17 cellular contexts compared by ENCODE assay signal in the genomic region with DNA sequence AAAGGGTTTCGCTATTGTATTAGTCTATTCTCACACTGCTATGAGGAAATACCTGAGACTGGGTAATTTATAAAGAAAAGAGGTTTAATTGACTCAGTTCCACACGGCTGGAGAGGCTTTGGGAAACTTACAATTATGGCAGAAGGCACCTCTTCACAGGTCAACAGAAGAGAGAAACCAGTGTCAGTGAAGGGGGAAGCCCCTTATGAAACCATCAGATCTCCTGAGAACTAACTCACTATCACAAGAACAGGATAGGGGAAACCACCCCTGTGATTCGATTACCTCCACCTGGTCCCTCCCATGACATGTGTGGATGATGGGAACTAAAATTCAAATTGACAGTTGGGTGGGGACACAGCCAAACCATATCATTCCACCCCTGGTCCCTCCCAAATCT.
DNase-seq lines count a peak whose midpoint lies in the region; ATAC-seq and TF ChIP-seq lines count a peak whose summit lies in the region.
"Had no signal": no experiment of that assay in that cellular context is flagged by ENCODE, and none has a peak within 500 bp of the region (broad histone marks: within the 10 kb centered on the region; RNA-seq: fewer than 3 reads in every experiment).

No MANE protein-coding gene starts in this region.

- POLR2A ChIA-PET in PC-3 (lab: Charles Lee; ENCODE audit: unreplicated experiment), result no interaction called here
- POLR2A ChIA-PET in MCF 10A (lab: Yijun Ruan, JAX), result interaction anchor here (0.7 kb wide), 1 partner anchor 325 kb away, joined by 3 read pairs; no protein-coding TSS in a partner anchor

- no peak overlapping the region for H3K4me3 ChIP-seq in PC-3 (ENCODE audit: low read length)
- H3K4me3 ChIP-seq: A549; BLaER1 treated with 17β-estradiol and CSF1 and Interleukin-3, amounts not matched to agents 10 nM and 100 nM had no signal

- H3K27me3 Mint-ChIP-seq in stimulated activated naive B cell treated with anti-CD40 and anti-IgM and Interleukin-4, amounts not matched to agents 10 μg/mL and 1 μg/mL and 100 μg/mL, for 72 hours, result no peaks in the 10 kb centered on the region
- H3K27me3 Mint-ChIP-seq in MCF 10A (ENCODE audit: insufficient read depth, unreplicated experiment), result no peaks in the 10 kb centered on the region
- H3K27me3 Mint-ChIP-seq: B cell; CD4-positive, alpha-beta T cell had no signal

- H3K4me1 Mint-ChIP-seq in stimulated activated naive B cell treated with anti-CD40 and anti-IgM and Interleukin-4, amounts not matched to agents 10 μg/mL and 1 μg/mL and 100 μg/mL, for 72 hours, result peaks cover 5 to 14% of the 10 kb centered on the region in 2 donors
- no peaks in the 10 kb centered on the region for H3K4me1 Mint-ChIP-seq in MCF 10A (ENCODE audit: insufficient read depth, unreplicated experiment)

- H3K79me2 ChIP-seq in PC-3 (ENCODE audit: low read length), result no peaks in the 10 kb centered on the region

- peak; percentile 13 for ATAC-seq in PC-3
- peak; percentile 77 to 82 for ATAC-seq in stimulated activated naive B cell treated with anti-CD40 and anti-IgM and Interleukin-4, amounts not matched to agents 10 μg/mL and 1 μg/mL and 100 μg/mL, for 72 hours (replicated peaks)
- ATAC-seq: A549; CD8-positive, alpha-beta T cell had no signal

- no peak overlapping the region for H3K9ac ChIP-seq in PC-3 (ENCODE audit: low read length)
- H3K9ac ChIP-seq: BLaER1 treated with 17β-estradiol and CSF1 and Interleukin-3, amounts not matched to agents 10 nM and 100 nM had no signal

- no peak overlapping the region for H3K4me2 ChIP-seq in PC-3 (ENCODE audit: low read length)
- H3K4me2 ChIP-seq: A549 had no signal

- H3K27me3 ChIP-seq in PC-3 (ENCODE audit: low read length), result no peaks in the 10 kb centered on the region
- H3K27me3 ChIP-seq: BLaER1 treated with 17β-estradiol and CSF1 and Interleukin-3, amounts not matched to agents 10 nM and 100 nM had no signal

- no peak overlapping the region for H3K27ac ChIP-seq in PC-3 (ENCODE audit: low read length)
- H3K27ac ChIP-seq: 22Rv1; A549; BLaER1 treated with 17β-estradiol and CSF1 and Interleukin-3, amounts not matched to agents 10 nM and 100 nM; C4-2B had no signal

- BruUV-seq in PC-3 (replicated peaks; lab: Mats Ljungman, UMichigan), result no TSS peak
- no TSS peak for BruUV-seq in MCF 10A (replicated peaks; lab: Mats Ljungman, UMichigan)

- intact Hi-C loops in PC-3 (cut with micrococcal nuclease), result loop anchor here (5.0 kb wide), 1 partner anchor 253 kb away; no protein-coding TSS in a partner anchor
- intact Hi-C loops in MCF 10A (cut with micrococcal nuclease), result no loop called here

- CTCF ChIA-PET in PC-3 (lab: Charles Lee) (no interaction called here), MCF 10A (lab: Yijun Ruan, JAX) (interaction anchor here (0.6 kb wide), 1 partner anchor 66 kb away, joined by 3 read pairs; no protein-coding TSS in a partner anchor)

- TF ChIP-seq CTCF in PC-3 (conservative IDR thresholded peaks at IDR 0.05; ENCODE audit: low read depth, low read length) (no peak), MCF 10A (IDR thresholded peaks at IDR 0.05; ENCODE audit: unreplicated experiment) (no peak)

- H4K20me1 ChIP-seq in PC-3 (ENCODE audit: low read length), result no peaks in the 10 kb centered on the region
- H4K20me1 ChIP-seq: BLaER1 treated with 17β-estradiol and CSF1 and Interleukin-3, amounts not matched to agents 10 nM and 100 nM had no signal

- H3K36me3 Mint-ChIP-seq in stimulated activated naive B cell treated with anti-CD40 and anti-IgM and Interleukin-4, amounts not matched to agents 10 μg/mL and 1 μg/mL and 100 μg/mL, for 72 hours, result no peaks in the 10 kb centered on the region
- H3K36me3 Mint-ChIP-seq in MCF 10A (ENCODE audit: insufficient read depth, unreplicated experiment), result no peaks in the 10 kb centered on the region
- H3K36me3 Mint-ChIP-seq: CD8-positive, alpha-beta T cell had no signal

- no peaks in the 10 kb centered on the region for H3K4me1 ChIP-seq in PC-3 (ENCODE audit: insufficient read depth, low read length)
- H3K4me1 ChIP-seq: A549, Caco-2 had no signal

- H3K9me2 ChIP-seq in PC-3 (replicated peaks; ENCODE audit: low read length), result no peaks in the 10 kb centered on the region

- DNase-seq in NCI-H69 (lab: John Stamatoyannopoulos, UW) (peak; percentile 14), PC-3 (no peak), nucleus accumbens (lab: John Stamatoyannopoulos, UW) (no peak), MCF 10A (ENCODE audit: unreplicated experiment) (no peak)
- no peak for DNase-seq in stimulated activated naive B cell treated with anti-CD40 and anti-IgM and Interleukin-4, amounts not matched to agents 10 μg/mL and 1 μg/mL and 100 μg/mL, for 72 hours
- DNase-seq: AML-193; Caco-2; Calu3; CD4-positive, alpha-beta T cell; CD8-positive, alpha-beta T cell; DMS79 treated with DMSO at 0.1 percent for 48 hours; GF-D8 had no signal

- no peaks in the 10 kb centered on the region for H3K9me3 ChIP-seq in PC-3 (ENCODE audit: low read length)
- H3K9me3 ChIP-seq: A549, Caco-2 had no signal

- H3K4me3 Mint-ChIP-seq in stimulated activated naive B cell treated with anti-CD40 and anti-IgM and Interleukin-4, amounts not matched to agents 10 μg/mL and 1 μg/mL and 100 μg/mL, for 72 hours, result no peak overlapping the region
- no peak overlapping the region for H3K4me3 Mint-ChIP-seq in MCF 10A (ENCODE audit: unreplicated experiment)
- H3K4me3 Mint-ChIP-seq: B cell; CD4-positive, alpha-beta T cell; CD8-positive, alpha-beta T cell had no signal

- H2AFZ ChIP-seq in PC-3 (ENCODE audit: low read length), result no peak overlapping the region

- no peaks in the 10 kb centered on the region for H3K36me3 ChIP-seq in PC-3 (ENCODE audit: low read depth, low read length)
- H3K36me3 ChIP-seq: BLaER1 treated with 17β-estradiol and CSF1 and Interleukin-3, amounts not matched to agents 10 nM and 100 nM had no signal

- H3F3A ChIP-seq in PC-3 (ENCODE audit: low read length, unreplicated experiment), result no peaks in the 10 kb centered on the region

- no peak overlapping the region for H3K27ac Mint-ChIP-seq in stimulated activated naive B cell treated with anti-CD40 and anti-IgM and Interleukin-4, amounts not matched to agents 10 μg/mL and 1 μg/mL and 100 μg/mL, for 72 hours
- no peak overlapping the region for H3K27ac Mint-ChIP-seq in MCF 10A (ENCODE audit: low read depth, unreplicated experiment)
- H3K27ac Mint-ChIP-seq: B cell; CD4-positive, alpha-beta T cell; CD8-positive, alpha-beta T cell had no signal

- H3K9me3 Mint-ChIP-seq in stimulated activated naive B cell treated with anti-CD40 and anti-IgM and Interleukin-4, amounts not matched to agents 10 μg/mL and 1 μg/mL and 100 μg/mL, for 72 hours, result peaks cover 0 to 2% of the 10 kb centered on the region in 2 donors
- no peaks in the 10 kb centered on the region for H3K9me3 Mint-ChIP-seq in MCF 10A (ENCODE audit: unreplicated experiment)
